ENCODE assay signal across 8 cellular contexts in the genomic region with DNA sequence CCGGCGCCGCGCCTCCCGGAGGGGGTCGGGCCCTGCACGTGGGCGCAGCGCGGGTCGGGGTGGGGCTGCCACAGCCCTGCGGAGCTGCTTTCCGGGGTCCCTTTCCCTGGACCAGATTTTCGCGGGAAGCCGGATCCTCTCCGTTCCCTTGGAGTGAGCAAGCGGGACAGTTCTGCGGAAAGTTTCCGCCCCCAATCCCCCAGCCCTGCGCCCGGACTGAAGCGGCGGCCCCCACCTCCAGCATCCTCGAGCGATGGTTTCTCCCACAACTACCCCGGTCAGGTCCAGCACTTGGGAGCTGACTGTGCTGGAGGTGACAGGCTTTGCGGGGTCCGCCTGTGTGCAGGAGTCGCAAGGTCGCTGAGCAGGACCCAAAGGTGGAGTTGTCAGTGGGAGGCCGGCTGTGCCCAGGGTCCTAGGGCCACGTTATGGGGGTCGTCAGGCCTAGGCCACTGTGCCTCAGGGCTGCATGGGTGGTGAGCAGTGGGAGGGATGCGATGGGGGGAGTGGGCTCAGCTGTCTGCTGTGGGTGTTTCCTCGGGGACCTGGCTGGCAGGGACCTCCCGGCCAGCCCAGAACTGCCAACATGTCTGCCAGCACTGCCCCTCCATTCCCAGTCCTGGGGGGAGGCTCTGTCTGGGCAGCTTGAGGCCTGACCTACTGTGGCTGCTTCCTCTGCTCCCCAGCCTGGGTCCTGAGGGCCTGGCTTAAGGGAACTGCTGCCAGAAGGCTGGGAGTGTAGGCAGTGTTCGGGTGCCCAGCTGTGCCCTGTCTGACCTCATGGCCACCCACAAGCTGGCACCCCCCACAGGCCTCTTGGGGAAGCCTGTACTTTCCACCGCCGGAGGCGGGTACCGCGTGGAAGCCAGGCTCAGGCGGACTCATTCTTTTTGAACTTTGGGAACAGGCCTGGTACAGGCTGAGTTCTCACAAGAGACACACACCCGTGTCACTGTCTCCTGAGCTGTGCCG. TPM values are rescaled to one million over a fixed set of nuclear protein-coding genes. Genes with fewer than 3 reads are reported as not detected.
DNase-seq lines count a peak whose midpoint lies in the region; ATAC-seq, FAIRE-seq and TF ChIP-seq lines count a peak whose summit lies in the region.

No MANE protein-coding gene starts in this region.

- TSS peak; percentile 49 for BruUV-seq in Panc1 (replicated peaks; lab: Mats Ljungman, UMichigan)

- peak overlapping the region; percentile 6 for H2AFZ ChIP-seq in keratinocyte (ENCODE audit: control insufficient read depth, low read length)

- POLR2A ChIA-PET in Panc1 (lab: Charles Lee): interaction anchor here (0.6 kb wide), 1 partner anchor 70 kb away, joined by 4 read pairs; no protein-coding TSS in a partner anchor

- intact Hi-C loops in Panc1 (cut with micrococcal nuclease; ENCODE audit: unreplicated experiment) (no loop called here), spleen (cut with DNase I; ENCODE audit: low total_unique reads) (no loop called here)

- dilution Hi-C loops in keratinocyte (cut with MboI; ENCODE audit: extremely low pct_ligation_motif_present, low sequenced_read_pairs): no loop called here

- H3K79me2 ChIP-seq in keratinocyte (ENCODE audit: control insufficient read depth, insufficient read depth, low read length): peaks cover 67% of the 10 kb centered on the region

- peak overlapping the region; percentile 86 to 94 for H3K4me3 ChIP-seq in Panc1 (ENCODE audit: low read depth in 2 of 2, low read length in 2 of 2)
- peak overlapping the region; percentile 65 to 81 (median 78) for H3K4me3 ChIP-seq in keratinocyte (ENCODE audit: control insufficient read depth in 2 of 3, extremely low read depth in 1 of 3, insufficient read depth in 2 of 3, low read depth in 1 of 3, low read length in 3 of 3)
- H3K4me3 ChIP-seq in spleen: peak overlapping the region; percentile 55 to 89 (median 72)

- ATAC-seq in HG02623 (IDR thresholded peaks at IDR 0.05; ENCODE audit: unreplicated experiment) (peak; percentile 6), Panc1 (peak; percentile 8)

- H3K9ac ChIP-seq in keratinocyte (ENCODE audit: control insufficient read depth, extremely low read depth, insufficient read depth, low read length): peak overlapping the region; percentile 89

- H3K4me2 ChIP-seq in keratinocyte (ENCODE audit: control insufficient read depth, extremely low read depth, insufficient read depth, low read depth, low read length): peak overlapping the region; percentile 79

- H3K27me3 ChIP-seq in Panc1 (ENCODE audit: control insufficient read depth, insufficient read depth, low read length): no peaks in the 10 kb centered on the region
- no peaks in the 10 kb centered on the region for H3K27me3 ChIP-seq in keratinocyte (ENCODE audit: control insufficient read depth, extremely low read depth, insufficient read depth, low read length)
- H3K27me3 ChIP-seq in spleen (replicated peaks in 1 of 7): no peaks in the 10 kb centered on the region

- no peaks in the 10 kb centered on the region for H3K9me1 ChIP-seq in keratinocyte (ENCODE audit: control insufficient read depth, extremely low read depth, insufficient read depth, low read length)

- H3K27ac ChIP-seq in Panc1 (ENCODE audit: low read length): peak overlapping the region; percentile 88
- H3K27ac ChIP-seq in caudate nucleus (ENCODE audit: low read depth, low read length): peak overlapping the region; percentile 80
- H3K27ac ChIP-seq in keratinocyte (ENCODE audit: control insufficient read depth, insufficient read depth, low read length): peak overlapping the region; percentile 42
- peak overlapping the region; percentile 68 to 92 (median 85) for H3K27ac ChIP-seq in spleen

- DNase-seq in NCI-H146 (lab: John Stamatoyannopoulos, UW): peak; percentile 47
- DNase-seq in NCI-H146 treated with DMSO at 0.1 percent for 48 hours (lab: John Stamatoyannopoulos, UW; ENCODE audit: unreplicated experiment): no peak
- no peak for DNase-seq in Panc1 (ENCODE audit: low read depth, low spot score)
- DNase-seq in caudate nucleus (lab: John Stamatoyannopoulos, UW): peak in 57 of 61 donors; percentile 9 to 87 (median 70)
- DNase-seq in keratinocyte (ENCODE audit: low read depth, low spot score): no peak
- peak; percentile 85 for DNase-seq in spleen
- DNase-seq in NCI-H2107 treated with DMSO at 0.1 percent for 48 hours (lab: John Stamatoyannopoulos, UW; ENCODE audit: unreplicated experiment): no peak

- peaks cover 62% of the 10 kb centered on the region for H3K4me1 ChIP-seq in Panc1 (ENCODE audit: control insufficient read depth, insufficient read depth, low read length)
- H3K4me1 ChIP-seq in keratinocyte (ENCODE audit: control insufficient read depth, extremely low read depth, insufficient read depth, low read length): peaks cover 56% of the 10 kb centered on the region
- peaks cover 18 to 96% (median 73%) of the 10 kb centered on the region in 6 donors for H3K4me1 ChIP-seq in spleen

- no peaks in the 10 kb centered on the region for H3K9me3 ChIP-seq in Panc1 (ENCODE audit: control insufficient read depth, insufficient read depth, low read depth, low read length)
- no peaks in the 10 kb centered on the region for H3K9me3 ChIP-seq in keratinocyte (ENCODE audit: control insufficient read depth, low read depth, low read length)
- H3K9me3 ChIP-seq in spleen: no peaks in the 10 kb centered on the region

- no peak for TF ChIP-seq POLR2A in spleen (IDR thresholded peaks at IDR 0.05)

- FAIRE-seq in keratinocyte (lab: Jason Lieb, UNC): no peak

- H3K36me3 ChIP-seq in Panc1 (ENCODE audit: control insufficient read depth, insufficient read depth, low read length) (peaks cover 3% of the 10 kb centered on the region; the same call in 1 of the 2 replicates), keratinocyte (ENCODE audit: control insufficient read depth in 2 of 2, extremely low read depth in 1 of 2, insufficient read depth in 2 of 2, low read length in 2 of 2) (peaks cover 4 to 13% of the 10 kb centered on the region in 2 experiments), spleen (peaks cover 0 to 5% (median 0%) of the 10 kb centered on the region in 6 donors)

- no peaks in the 10 kb centered on the region for H4K20me1 ChIP-seq in keratinocyte (ENCODE audit: control insufficient read depth, extremely low read depth, insufficient read depth, low read length)

- 6 to 35% (median 11%) methylated on average over 10 to 46 of the region's 46 CpGs for WGBS in spleen, 5 donors

- TF ChIP-seq CTCF in Panc1 (IDR thresholded peaks at IDR 0.05) (no peak), keratinocyte (optimal IDR thresholded peaks at IDR 0.05 in 1 of 3, IDR thresholded peaks at IDR 0.05 in 1 of 3, conservative IDR thresholded peaks at IDR 0.05 in 1 of 3; ENCODE audit: extremely low read depth in 1 of 3, insufficient read depth in 2 of 3, low read length in 3 of 3) (peak in 2 of 3 experiments; percentile 1 to 4), spleen (IDR thresholded peaks at IDR 0.05 in 8 of 11, conservative IDR thresholded peaks at IDR 0.05 in 3 of 11) (no peak)

- CTCF ChIA-PET in Panc1 (lab: Charles Lee): interaction anchor here (0.7 kb wide), 2 partner anchors 52 to 608 kb away, joined by 4 read pairs; a partner anchor contains a TSS

- in situ Hi-C loops in Panc1 (cut with HindIII; ENCODE audit: low pct_unique_long_range_greater_than_20kb, low sequenced_read_pairs): no loop called here

RNA-seq across cellular contexts. Expression of a gene that starts 0.7 kb away (rescaled TPM):
- 56.6 TPM for total RNA-seq in Panc1 (2021; ENCODE audit: unreplicated experiment)
- polyA plus RNA-seq in Panc1 (2012; ENCODE audit: insufficient read length): 51.1 TPM
- 23.2 to 38.9 TPM (median 24.6 TPM) in 3 replicates for polyA plus RNA-seq in keratinocyte
- polyA plus RNA-seq in keratinocyte (2011; ENCODE audit: low read depth): 4.4 TPM
- 28.3 and 29.2 TPM in 2 replicates for polyA plus RNA-seq in keratinocyte (2011; cell fraction: cytosol; rRNA removed)
- 17.5 and 18.9 TPM in 2 replicates for polyA plus RNA-seq in keratinocyte (2011; cell fraction: nucleus; rRNA removed)
- polyA plus RNA-seq in keratinocyte (2012; ENCODE audit: low replicate concordance): 11.6 and 27.8 TPM in 2 replicates
- polyA minus RNA-seq in keratinocyte: 11.4 to 49.8 TPM (median 17.7 TPM) in 3 replicates
- 13.0 TPM for polyA minus RNA-seq in keratinocyte (2011; cell fraction: cytosol; rRNA and poly(A)+ RNA removed)
- 5.6 and 9.4 TPM in 2 replicates for polyA minus RNA-seq in keratinocyte (2011; cell fraction: nucleus; rRNA and poly(A)+ RNA removed)
- 100 to 1,000 TPM in 1 of 7 donors, 10 to 100 TPM in 6; 41.2 to 102 (median 53.0) TPM for total RNA-seq in spleen
- 10 to 100 TPM; 12.8 to 25.0 (median 22.4) TPM for polyA plus RNA-seq in spleen

RNA-seq across cellular contexts. Expression of a gene that starts 52.4 kb away (rescaled TPM):
- total RNA-seq in Panc1 (2021; ENCODE audit: unreplicated experiment): 34.8 TPM
- polyA plus RNA-seq in Panc1 (2012; ENCODE audit: insufficient read length): 52.2 TPM
- 21.9 to 50.1 TPM (median 31.3 TPM) in 3 replicates for polyA plus RNA-seq in keratinocyte
- polyA plus RNA-seq in keratinocyte (2011; ENCODE audit: low read depth): 7.5 TPM
- polyA plus RNA-seq in keratinocyte (2011; cell fraction: cytosol; rRNA removed): 30.3 and 36.2 TPM in 2 replicates
- polyA plus RNA-seq in keratinocyte (2011; cell fraction: nucleus; rRNA removed): 19.7 and 23.6 TPM in 2 replicates
- polyA plus RNA-seq in keratinocyte (2012; ENCODE audit: low replicate concordance): 16.2 and 37.3 TPM in 2 replicates
- polyA minus RNA-seq in keratinocyte: 17.2 to 41.4 TPM (median 22.7 TPM) in 3 replicates
- 20.1 TPM for polyA minus RNA-seq in keratinocyte (2011; cell fraction: cytosol; rRNA and poly(A)+ RNA removed)
- 6.3 and 7.8 TPM in 2 replicates for polyA minus RNA-seq in keratinocyte (2011; cell fraction: nucleus; rRNA and poly(A)+ RNA removed)
- 10 to 100 TPM; 17.4 to 30.8 (median 21.1) TPM for total RNA-seq in spleen
- polyA plus RNA-seq in spleen: 10 to 100 TPM; 23.9 to 35.2 (median 30.4) TPM

Comparison
In these comparisons a context has a peak if more than half of its experiments do, and no peak if none do; other contexts are left out.
1. DNase-seq: peak in NCI-H146 (single experiment), caudate nucleus (57 of 61) and spleen (single experiment); none in NCI-H146 treated with DMSO at 0.1 percent for 48 hours (single experiment), Panc1 (single experiment), keratinocyte (single experiment) and NCI-H2107 treated with DMSO at 0.1 percent for 48 hours (single experiment).
2. CTCF ChIP-seq: peak in keratinocyte (2 of 3); none in Panc1 (single experiment) and spleen (0 of 11).
3. Peak in every context shown above with its lines, with median percentiles within 50 percentile points of each other: H3K27ac ChIP-seq and H3K4me3 ChIP-seq.